Comparison of ENCODE assay signal across 29 cellular contexts in the genomic region with DNA sequence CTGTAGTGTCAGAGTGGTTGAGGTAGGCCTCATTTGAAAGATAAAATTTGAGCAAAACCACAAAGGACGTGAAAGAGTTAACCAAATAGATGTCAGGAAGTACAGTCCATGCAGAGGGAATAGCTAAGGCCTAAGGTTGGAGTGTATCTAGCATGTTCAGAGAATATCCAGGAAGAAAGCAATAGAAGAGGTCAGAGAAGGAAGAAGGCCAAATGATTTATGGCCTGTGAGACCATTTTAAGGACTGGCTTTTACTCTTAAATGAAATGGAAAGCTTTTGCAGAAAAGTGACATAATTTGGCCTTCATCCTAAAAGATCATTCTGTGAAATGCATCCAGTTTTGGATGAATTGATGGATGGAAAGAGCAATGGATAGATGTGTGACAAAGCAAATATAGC.
"Had no signal": no experiment of that assay in that cellular context is flagged by ENCODE, and none has a peak within 500 bp of the region (broad histone marks: within the 10 kb centered on the region; RNA-seq: fewer than 3 reads in every experiment).

No MANE protein-coding gene starts in this region.

- H3K36me3 ChIP-seq: thyroid gland, tibial artery, uterus, vagina had no signal

- DNase-seq: stimulated activated CD4-positive, alpha-beta T cell treated with anti-CD3 and anti-CD28 coated beads, Interleukin-2, amount 100 ng/mL, for 48 hours; stimulated activated CD4-positive, alpha-beta T cell treated with anti-CD3 and anti-CD28 coated beads, Interleukin-4, amount 100 ng/mL, for 1 hour; stimulated activated CD4-positive, alpha-beta T cell treated with anti-CD3 and anti-CD28 coated beads, Interleukin-4, amount 100 ng/mL, for 24 hours; stimulated activated CD4-positive, alpha-beta T cell treated with anti-CD3 and anti-CD28 coated beads, Interleukin-4, amount 100 ng/mL, for 4 hours; stimulated activated CD8-positive, alpha-beta memory T cell treated with anti-CD3 and anti-CD28 coated beads, Interleukin-4, amount 100 ng/mL, for 48 hours; stimulated activated naive B cell treated with anti-CD40 and anti-IgM and Interleukin-4, amounts not matched to agents 10 μg/mL and 1 μg/mL and 100 μg/mL, for 72 hours; stimulated activated naive CD4-positive, alpha-beta T cell; stimulated activated naive CD4-positive, alpha-beta T cell treated with Interleukin-2 at 50 U/mL for 16 hours; stimulated activated naive CD8-positive, alpha-beta T cell treated with anti-CD3 and anti-CD28 coated beads, Interleukin-15, amount 100 ng/mL, for 72 hours; stimulated activated naive CD8-positive, alpha-beta T cell treated with anti-CD3 and anti-CD28 coated beads, Interleukin-15, Interleukin-2, amounts not matched to agents 100 U/mL and 50 U/mL, for 24 hours; stomach; substantia nigra; testis; thyroid gland; tibial artery; transverse colon; trophoblast cell; upper lobe of left lung; upper lobe of right lung; uterus had no signal

- H3K27ac ChIP-seq: stomach, suprapubic skin, testis, thoracic aorta, thyroid gland, tibial artery, tibial nerve, transverse colon, upper lobe of left lung, upper lobe of right lung, uterus, vagina had no signal

- H3K4me1 Mint-ChIP-seq: stimulated activated effector memory CD8-positive, alpha-beta T cell treated with anti-CD3 and anti-CD28 coated beads, Interleukin-12 subunit alpha, Interleukin-12 subunit beta, amount 100 ng/mL, for 72 hours; stimulated activated memory B cell treated with anti-CD40 and anti-IgM and Interleukin-4, amounts not matched to agents 10 μg/mL and 1 μg/mL and 100 μg/mL, for 72 hours; stimulated activated naive CD8-positive, alpha-beta T cell treated with anti-CD3 and anti-CD28 coated beads, Interleukin-15, amount 100 ng/mL, for 72 hours had no signal

- H3K4me3 Mint-ChIP-seq: stimulated activated effector memory CD8-positive, alpha-beta T cell treated with anti-CD3 and anti-CD28 coated beads, Interleukin-12 subunit alpha, Interleukin-12 subunit beta, amount 100 ng/mL, for 72 hours; stimulated activated memory B cell treated with anti-CD40 and anti-IgM and Interleukin-4, amounts not matched to agents 10 μg/mL and 1 μg/mL and 100 μg/mL, for 72 hours; stimulated activated naive B cell treated with anti-CD40 and anti-IgM and Interleukin-4, amounts not matched to agents 10 μg/mL and 1 μg/mL and 100 μg/mL, for 72 hours; stimulated activated naive CD8-positive, alpha-beta T cell treated with anti-CD3 and anti-CD28 coated beads, Interleukin-15, amount 100 ng/mL, for 72 hours; stimulated activated naive CD8-positive, alpha-beta T cell treated with anti-CD3 and anti-CD28 coated beads, Interleukin-15, Interleukin-2, amounts not matched to agents 100 ng/mL and 50 ng/mL, for 24 hours; type B pancreatic cell had no signal

- H3K4me1 ChIP-seq: stomach, suprapubic skin, testis, thyroid gland, tibial artery, tibial nerve, transverse colon, upper lobe of left lung, upper lobe of right lung, uterus, vagina had no signal

- H3K27me3 Mint-ChIP-seq: stimulated activated memory B cell treated with anti-CD40 and anti-IgM and Interleukin-4, amounts not matched to agents 10 μg/mL and 1 μg/mL and 100 μg/mL, for 72 hours; stimulated activated naive B cell treated with anti-CD40 and anti-IgM and Interleukin-4, amounts not matched to agents 10 μg/mL and 1 μg/mL and 100 μg/mL, for 72 hours; stimulated activated naive CD8-positive, alpha-beta T cell treated with anti-CD3 and anti-CD28 coated beads, Interleukin-15, amount 100 ng/mL, for 72 hours; stimulated activated naive CD8-positive, alpha-beta T cell treated with anti-CD3 and anti-CD28 coated beads, Interleukin-15, Interleukin-2, amounts not matched to agents 100 ng/mL and 50 ng/mL, for 24 hours; type B pancreatic cell had no signal

- FAIRE-seq: urothelium cell line had no signal

- ATAC-seq: stimulated activated effector memory CD8-positive, alpha-beta T cell treated with anti-CD3 and anti-CD28 coated beads, Interleukin-12 subunit alpha, Interleukin-12 subunit beta, amount 100 ng/mL, for 72 hours; stimulated activated memory B cell treated with anti-CD40 and anti-IgM and Interleukin-4, amounts not matched to agents 10 μg/mL and 1 μg/mL and 100 μg/mL, for 72 hours; stimulated activated naive B cell treated with anti-CD40 and anti-IgM and Interleukin-4, amounts not matched to agents 10 μg/mL and 1 μg/mL and 100 μg/mL, for 72 hours; stimulated activated naive CD8-positive, alpha-beta T cell treated with anti-CD3 and anti-CD28 coated beads, Interleukin-15, amount 100 ng/mL, for 72 hours; stimulated activated naive CD8-positive, alpha-beta T cell treated with anti-CD3 and anti-CD28 coated beads, Interleukin-15, Interleukin-2, amounts not matched to agents 100 U/mL and 50 U/mL, for 24 hours; upper lobe of right lung had no signal

- H3K9me3 Mint-ChIP-seq: stimulated activated effector memory CD8-positive, alpha-beta T cell treated with anti-CD3 and anti-CD28 coated beads, Interleukin-12 subunit alpha, Interleukin-12 subunit beta, amount 100 ng/mL, for 72 hours; stimulated activated memory B cell treated with anti-CD40 and anti-IgM and Interleukin-4, amounts not matched to agents 10 μg/mL and 1 μg/mL and 100 μg/mL, for 72 hours; stimulated activated naive B cell treated with anti-CD40 and anti-IgM and Interleukin-4, amounts not matched to agents 10 μg/mL and 1 μg/mL and 100 μg/mL, for 72 hours; stimulated activated naive CD8-positive, alpha-beta T cell treated with anti-CD3 and anti-CD28 coated beads, Interleukin-15, amount 100 ng/mL, for 72 hours; stimulated activated naive CD8-positive, alpha-beta T cell treated with anti-CD3 and anti-CD28 coated beads, Interleukin-15, Interleukin-2, amounts not matched to agents 100 ng/mL and 50 ng/mL, for 24 hours; type B pancreatic cell had no signal

- H3K27ac Mint-ChIP-seq: stimulated activated effector memory CD8-positive, alpha-beta T cell treated with anti-CD3 and anti-CD28 coated beads, Interleukin-12 subunit alpha, Interleukin-12 subunit beta, amount 100 ng/mL, for 72 hours; stimulated activated memory B cell treated with anti-CD40 and anti-IgM and Interleukin-4, amounts not matched to agents 10 μg/mL and 1 μg/mL and 100 μg/mL, for 72 hours; stimulated activated naive B cell treated with anti-CD40 and anti-IgM and Interleukin-4, amounts not matched to agents 10 μg/mL and 1 μg/mL and 100 μg/mL, for 72 hours; stimulated activated naive CD8-positive, alpha-beta T cell treated with anti-CD3 and anti-CD28 coated beads, Interleukin-15, amount 100 ng/mL, for 72 hours; stimulated activated naive CD8-positive, alpha-beta T cell treated with anti-CD3 and anti-CD28 coated beads, Interleukin-15, Interleukin-2, amounts not matched to agents 100 ng/mL and 50 ng/mL, for 24 hours; type B pancreatic cell had no signal

- H3K4me3 ChIP-seq: stomach, suprapubic skin, testis, thoracic aorta, thyroid gland, tibial artery, tibial nerve, transverse colon, upper lobe of left lung, upper lobe of right lung, uterus, vagina had no signal

- H3K9me3 ChIP-seq: stomach, suprapubic skin, testis, thoracic aorta, thyroid gland, tibial artery, tibial nerve, transverse colon, upper lobe of left lung, upper lobe of right lung, uterus, vagina had no signal

- H3K27me3 ChIP-seq: stomach, suprapubic skin, testis, thyroid gland, tibial artery, tibial nerve, transverse colon, upper lobe of left lung, upper lobe of right lung, uterus, vagina had no signal
